In genomic region chr9:97411440-97411788, GRCh38 we compare ENCODE assay signal across 8 cellular contexts. TPM values are rescaled to one million over a fixed set of nuclear protein-coding genes. Genes with fewer than 3 reads are reported as not detected.
A peak's percentile ranks its signal among the peaks of the same experiment; 100 is the strongest.
DNase-seq lines count a peak whose midpoint lies in the region; ATAC-seq and TF ChIP-seq lines count a peak whose summit lies in the region.

No MANE protein-coding gene starts in this region.

- no peak for TF ChIP-seq CTCF in OCI-LY7 (conservative IDR thresholded peaks at IDR 0.05; ENCODE audit: low read length)
- TF ChIP-seq CTCF in fibroblast of the aortic adventitia (IDR thresholded peaks at IDR 0.05; ENCODE audit: insufficient read depth, low read length): no peak
- no peak for TF ChIP-seq CTCF in spleen (IDR thresholded peaks at IDR 0.05 in 8 of 11, conservative IDR thresholded peaks at IDR 0.05 in 3 of 11)

- peak overlapping the region; percentile 86 for H2AFZ ChIP-seq in OCI-LY7 (ENCODE audit: low read length)

- DNase-seq in OCI-LY7 (ENCODE audit: low spot score): no peak
- DNase-seq in fibroblast of the aortic adventitia (ENCODE audit: low read depth): no peak
- DNase-seq in spleen: no peak
- no peak for DNase-seq in GOT3 (lab: John Stamatoyannopoulos, UW)
- no peak for DNase-seq in GF-D8 (lab: John Stamatoyannopoulos, UW)
- DNase-seq in stimulated activated naive CD4-positive, alpha-beta T cell (lab: John Stamatoyannopoulos, UW): no peak

- H3K4me2 ChIP-seq in OCI-LY7 (ENCODE audit: low read length): peak overlapping the region; percentile 70

- no peak overlapping the region for H3K27ac ChIP-seq in OCI-LY7 (ENCODE audit: low read depth, low read length, poor library complexity, severe bottlenecking)
- peak overlapping the region in 6 of 8 donors; percentile 89 to 97 (median 93) for H3K27ac ChIP-seq in spleen

- TF ChIP-seq POLR2A in spleen (IDR thresholded peaks at IDR 0.05): no peak

- no peaks in the 10 kb centered on the region for H3K79me2 ChIP-seq in OCI-LY7 (ENCODE audit: insufficient read depth, low read depth, low read length)

- H3K36me3 ChIP-seq in OCI-LY7 (ENCODE audit: insufficient read depth, low read length) (no peaks in the 10 kb centered on the region), spleen (no peaks in the 10 kb centered on the region)

- H3K4me1 ChIP-seq in OCI-LY7 (ENCODE audit: insufficient read depth, low read length, poor library complexity, severe bottlenecking): peaks cover 20% of the 10 kb centered on the region
- H3K4me1 ChIP-seq in spleen: peaks cover 10 to 46% (median 21%) of the 10 kb centered on the region in 6 donors

- POLR2A ChIA-PET in OCI-LY7 (lab: Charles Lee): no interaction called here

- 13 to 21% (median 16%) methylated on average over 3 of the region's 3 CpGs for WGBS in spleen, 5 donors

- intact Hi-C loops in OCI-LY7 (cut with micrococcal nuclease; ENCODE audit: unreplicated experiment): loop anchor here (2.0 to 10.0 kb wide), 4 partner anchors 186 to 557 kb away; partner anchors contain the start of genes XPA and ZNF782
- intact Hi-C loops in spleen (cut with DNase I; ENCODE audit: low total_unique reads): loop anchor here (2.0 kb wide), 1 partner anchor 203 kb away; no protein-coding TSS in a partner anchor

- no TSS peak for BruUV-seq in OCI-LY7 (replicated peaks; lab: Mats Ljungman, UMichigan)

- no peaks in the 10 kb centered on the region for H3K27me3 ChIP-seq in spleen (replicated peaks in 1 of 7)

- no peaks in the 10 kb centered on the region for H3K9me3 ChIP-seq in OCI-LY7 (ENCODE audit: low read length)
- H3K9me3 ChIP-seq in spleen: no peaks in the 10 kb centered on the region

- peak overlapping the region; percentile 91 for H3K4me3 ChIP-seq in OCI-LY7 (ENCODE audit: low read depth, low read length, poor library complexity, severe bottlenecking)
- H3K4me3 ChIP-seq in fibroblast of the aortic adventitia (ENCODE audit: low read depth, low read length): peak overlapping the region; percentile 69
- peak overlapping the region; percentile 26 to 98 (median 95) for H3K4me3 ChIP-seq in spleen

- CTCF ChIA-PET in OCI-LY7 (lab: Charles Lee; ENCODE audit: unreplicated experiment): no interaction called here

- no peaks in the 10 kb centered on the region for H3K9me2 ChIP-seq in OCI-LY7 (ENCODE audit: insufficient read depth, low read length)

- ATAC-seq in GM21423 (IDR thresholded peaks at IDR 0.05; ENCODE audit: unreplicated experiment) (peak; percentile 4), GM19324 (IDR thresholded peaks at IDR 0.05; ENCODE audit: low FRiP score, unreplicated experiment) (no peak)

- no peaks in the 10 kb centered on the region for H4K20me1 ChIP-seq in OCI-LY7 (ENCODE audit: insufficient read depth, low read length)

RNA-seq across cellular contexts. Expression of gene TDRD7, which starts 0.5 kb away (rescaled TPM):
- 4.0 and 5.5 TPM in 2 replicates for total RNA-seq in OCI-LY7 (2014; rRNA removed; shearing (Covaris generic))
- 5.3 and 6.1 TPM in 2 replicates for total RNA-seq in OCI-LY7 (2022)
- total RNA-seq in fibroblast of the aortic adventitia (ENCODE audit: low replicate concordance): 4.9 and 12.2 TPM in 2 replicates
- 10 to 100 TPM; 12.0 to 18.7 (median 15.6) TPM for total RNA-seq in spleen
- 1 to 10 TPM; 6.4 to 9.5 (median 7.4) TPM for polyA plus RNA-seq in spleen
